Comparison of ENCODE assay signal across 11 cellular contexts in the genomic region with DNA sequence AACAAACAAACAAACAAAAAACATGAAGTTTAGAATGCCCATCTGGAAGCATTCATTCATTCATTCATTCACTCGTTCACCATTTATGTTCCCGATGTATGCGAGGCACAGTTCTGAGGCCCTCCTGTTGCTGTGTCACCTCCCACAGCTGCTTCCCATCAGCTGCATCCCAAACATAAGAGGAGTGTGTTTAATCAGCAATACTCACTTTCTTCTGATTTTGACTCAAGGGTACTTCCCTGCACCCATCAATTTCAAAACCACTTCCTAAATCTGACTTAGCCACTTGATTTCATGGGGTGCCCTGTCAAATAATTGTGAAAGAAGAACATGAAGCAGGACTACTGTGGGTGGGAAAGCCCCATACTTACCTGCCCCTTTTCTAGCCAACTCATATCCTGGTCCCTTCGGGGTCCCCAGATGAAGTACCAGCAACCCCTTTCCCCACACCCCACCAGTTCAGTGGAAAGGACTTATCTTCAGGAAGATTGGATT.
DNase-seq lines count a peak whose midpoint lies in the region; ATAC-seq, FAIRE-seq and TF ChIP-seq lines count a peak whose summit lies in the region.
"Had no signal": no experiment of that assay in that cellular context is flagged by ENCODE, and none has a peak within 500 bp of the region (broad histone marks: within the 10 kb centered on the region; RNA-seq: fewer than 3 reads in every experiment).

No MANE protein-coding gene starts in this region.

- H3K27me3 ChIP-seq in IMR-90 (ENCODE audit: control insufficient read depth, insufficient read depth, low read length): no peaks in the 10 kb centered on the region

- no peak overlapping the region for H2BK20ac ChIP-seq in IMR-90 (ENCODE audit: low read depth, low read length)

- peaks cover 6% of the 10 kb centered on the region; the same call in 1 of the 2 replicates for H3K9me1 ChIP-seq in IMR-90 (ENCODE audit: insufficient read depth, low read length)

- no peaks in the 10 kb centered on the region for H3K79me1 ChIP-seq in IMR-90 (ENCODE audit: low read depth in 1 of 2, low read length in 2 of 2)

- no peak overlapping the region for H3K27ac ChIP-seq in IMR-90 (ENCODE audit: insufficient read depth, low read length)
- H3K27ac ChIP-seq: A549 had no signal

- H3K9me3 ChIP-seq in IMR-90 (ENCODE audit: control insufficient read depth, insufficient read depth, low read length): no peaks in the 10 kb centered on the region
- H3K9me3 ChIP-seq: A549 had no signal

- no peak overlapping the region for H4K5ac ChIP-seq in IMR-90 (ENCODE audit: low read depth, low read length)

- no peak for TF ChIP-seq RAD21 in IMR-90 (IDR thresholded peaks at IDR 0.05; ENCODE audit: low read length)

- no peak overlapping the region for H4K91ac ChIP-seq in IMR-90 (ENCODE audit: insufficient read depth, low read depth, low read length)

- no peak overlapping the region for H2AFZ ChIP-seq in IMR-90 (replicated peaks; ENCODE audit: low read length, poor library complexity)

- H3K9me3 Mint-ChIP-seq in activated CD4-positive, alpha-beta T cell treated with anti-CD3 and anti-CD28 coated beads for 36 hours (ENCODE audit: low read depth): no peaks in the 10 kb centered on the region
- peaks cover 3% of the 10 kb centered on the region for H3K9me3 Mint-ChIP-seq in activated CD4-positive, alpha-beta T cell treated with anti-CD3 and anti-CD28 coated beads, Interleukin-2, amount 10 ng/mL, durations not matched to agents 7 days and 5 days
- no peaks in the 10 kb centered on the region for H3K9me3 Mint-ChIP-seq in osteocyte (ENCODE audit: unreplicated experiment)

- no peaks in the 10 kb centered on the region for H3K36me3 ChIP-seq in IMR-90 (ENCODE audit: control insufficient read depth, insufficient read depth, low read length)

- H4K8ac ChIP-seq in IMR-90 (ENCODE audit: low read depth in 2 of 2, low read length in 2 of 2): no peak overlapping the region

- peaks cover 45% of the 10 kb centered on the region for H3K4me1 Mint-ChIP-seq in activated CD4-positive, alpha-beta T cell treated with anti-CD3 and anti-CD28 coated beads for 36 hours
- peaks cover 39% of the 10 kb centered on the region for H3K4me1 Mint-ChIP-seq in activated CD4-positive, alpha-beta T cell treated with anti-CD3 and anti-CD28 coated beads, Interleukin-2, amount 10 ng/mL, durations not matched to agents 7 days and 5 days
- H3K4me1 Mint-ChIP-seq in osteocyte (ENCODE audit: unreplicated experiment): peaks cover 28% of the 10 kb centered on the region

- no peak for TF ChIP-seq CTCF in IMR-90 (conservative IDR thresholded peaks at IDR 0.05; ENCODE audit: low read depth, low read length)
- TF ChIP-seq CTCF in osteocyte (IDR thresholded peaks at IDR 0.05): no peak

- peak; percentile 60 for ATAC-seq in activated CD4-positive, alpha-beta T cell treated with anti-CD3 and anti-CD28 coated beads for 36 hours
- peak; percentile 38 for ATAC-seq in GM21825 (IDR thresholded peaks at IDR 0.05; ENCODE audit: unreplicated experiment)
- no peak for ATAC-seq in IMR-90 (ENCODE audit: low read depth)
- ATAC-seq: A549 had no signal

- H3K4ac ChIP-seq in IMR-90 (ENCODE audit: low read depth, low read length): no peak overlapping the region; the same call in 1 of the 2 replicates

- no peak overlapping the region for H3K4me3 Mint-ChIP-seq in activated CD4-positive, alpha-beta T cell treated with anti-CD3 and anti-CD28 coated beads for 36 hours
- H3K4me3 Mint-ChIP-seq in activated CD4-positive, alpha-beta T cell treated with anti-CD3 and anti-CD28 coated beads, Interleukin-2, amount 10 ng/mL, durations not matched to agents 7 days and 5 days: no peak overlapping the region
- no peak overlapping the region for H3K4me3 Mint-ChIP-seq in osteocyte (ENCODE audit: unreplicated experiment)

- H2BK5ac ChIP-seq in IMR-90 (ENCODE audit: low read depth, low read length, poor library complexity, severe bottlenecking): no peak overlapping the region

- peaks cover 14% of the 10 kb centered on the region for H3K4me1 ChIP-seq in IMR-90 (ENCODE audit: control insufficient read depth, insufficient read depth, low read length)

- no peak overlapping the region for H3K14ac ChIP-seq in IMR-90 (replicated peaks; ENCODE audit: low read depth, low read length)

- no peak for TF ChIP-seq POLR2A in IMR-90 (IDR thresholded peaks at IDR 0.05; ENCODE audit: low read depth, low read length)

- no peak overlapping the region for H3K4me2 ChIP-seq in IMR-90 (ENCODE audit: low read depth, low read length)
- H3K4me2 ChIP-seq: A549 had no signal

- H2AK9ac ChIP-seq in IMR-90 (replicated peaks; ENCODE audit: low read depth, low read length, poor library complexity): no peak overlapping the region

- H3K18ac ChIP-seq in IMR-90 (ENCODE audit: low read depth, low read length): no peak overlapping the region

- H3K27me3 Mint-ChIP-seq in activated CD4-positive, alpha-beta T cell treated with anti-CD3 and anti-CD28 coated beads for 36 hours: peaks cover 31% of the 10 kb centered on the region
- H3K27me3 Mint-ChIP-seq in activated CD4-positive, alpha-beta T cell treated with anti-CD3 and anti-CD28 coated beads, Interleukin-2, amount 10 ng/mL, durations not matched to agents 7 days and 5 days: peaks cover 67% of the 10 kb centered on the region
- peaks cover 31% of the 10 kb centered on the region for H3K27me3 Mint-ChIP-seq in osteocyte (ENCODE audit: unreplicated experiment)

- no peak overlapping the region for H2BK120ac ChIP-seq in IMR-90 (ENCODE audit: low read depth, low read length)

- WGBS in IMR-90 (ENCODE audit: extremely low coverage in 2 of 2, insufficient read length in 1 of 2), 2 experiments: 100% methylated on average over 3 of the region's 4 CpGs; no CpG with 5 or more reads in 1 of the 2 experiments

- no peak for FAIRE-seq in RCC 7860 (lab: Jason Lieb, UNC)
- FAIRE-seq: A549 had no signal

- intact Hi-C loops in activated CD4-positive, alpha-beta T cell treated with anti-CD3 and anti-CD28 coated beads for 36 hours (cut with DNase I, micrococcal nuclease): loop anchor here (1.0 to 5.0 kb wide), 12 partner anchors 48 to 1856 kb away; a partner anchor contains a TSS
- intact Hi-C loops in IMR-90 (cut with micrococcal nuclease): no loop called here

- H3K9ac ChIP-seq in IMR-90 (ENCODE audit: low read depth, low read length): no peak overlapping the region

- no peak overlapping the region for H3K23ac ChIP-seq in IMR-90 (ENCODE audit: low read depth, low read length)

- POLR2A ChIA-PET in activated CD4-positive, alpha-beta T cell treated with anti-CD3 and anti-CD28 coated beads for 36 hours (lab: Charles Lee): interaction anchor here (0.6 kb wide), 2 partner anchors 307 to 654 kb away, joined by 3 to 4 read pairs; no protein-coding TSS in a partner anchor
- POLR2A ChIA-PET in activated CD4-positive, alpha-beta T cell treated with anti-CD3 and anti-CD28 coated beads, Interleukin-2, amount 10 ng/mL, durations not matched to agents 7 days and 5 days (lab: Charles Lee): no interaction called here
- POLR2A ChIA-PET in IMR-90 (lab: Charles Lee; ENCODE audit: unreplicated experiment): no interaction called here

- H4K20me1 ChIP-seq in IMR-90 (ENCODE audit: insufficient read depth, low read length): no peaks in the 10 kb centered on the region

- peak; percentile 69 for DNase-seq in activated CD4-positive, alpha-beta T cell treated with anti-CD3 and anti-CD28 coated beads for 36 hours
- DNase-seq in activated CD4-positive, alpha-beta T cell treated with anti-CD3 and anti-CD28 coated beads, Interleukin-2, amount 10 ng/mL, durations not matched to agents 7 days and 5 days: no peak
- DNase-seq in IMR-90 (no peak), osteocyte (ENCODE audit: extremely low spot score, unreplicated experiment) (peak; percentile 21), kidney glomerular epithelial cell (lab: John Stamatoyannopoulos, UW) (no peak), RCC 7860 (ENCODE audit: low spot score) (no peak), HK-2 (ENCODE audit: unreplicated experiment) (no peak)
- DNase-seq: erythroblast, NCI-H2107 had no signal

- H3K4me3 ChIP-seq in IMR-90 (ENCODE audit: insufficient read depth, low read depth, low read length): no peak overlapping the region
- H3K4me3 ChIP-seq: A549 had no signal

- H3K27ac Mint-ChIP-seq in activated CD4-positive, alpha-beta T cell treated with anti-CD3 and anti-CD28 coated beads for 36 hours: no peak overlapping the region
- H3K27ac Mint-ChIP-seq in activated CD4-positive, alpha-beta T cell treated with anti-CD3 and anti-CD28 coated beads, Interleukin-2, amount 10 ng/mL, durations not matched to agents 7 days and 5 days: no peak overlapping the region
- no peak overlapping the region for H3K27ac Mint-ChIP-seq in osteocyte (ENCODE audit: unreplicated experiment)

- in situ Hi-C loops in IMR-90 (cut with MboI; ENCODE audit: low sequenced_read_pairs): no loop called here

- H3K56ac ChIP-seq in IMR-90 (ENCODE audit: extremely low read depth, insufficient read depth, low read length): no peak overlapping the region

- H2BK15ac ChIP-seq in IMR-90 (ENCODE audit: low read depth, low read length): 0 out of 3 replicates have a peak overlapping the region, but pooled peaks have one; percentile 89

- no peak overlapping the region for H2AK5ac ChIP-seq in IMR-90 (ENCODE audit: low read depth, low read length)

- BruUV-seq in IMR-90 (replicated peaks; lab: Mats Ljungman, UMichigan): no TSS peak

- CTCF ChIA-PET in activated CD4-positive, alpha-beta T cell treated with anti-CD3 and anti-CD28 coated beads for 36 hours (lab: Charles Lee): interaction anchor here (0.6 to 1.5 kb wide), 4 partner anchors 26 to 301 kb away, joined by 3 to 5 read pairs (median 3); no protein-coding TSS in a partner anchor
- CTCF ChIA-PET in activated CD4-positive, alpha-beta T cell treated with anti-CD3 and anti-CD28 coated beads, Interleukin-2, amount 10 ng/mL, durations not matched to agents 7 days and 5 days (lab: Charles Lee): interaction anchor here (1.0 kb wide), 1 partner anchor 17 kb away, joined by 3 read pairs; no protein-coding TSS in a partner anchor
- CTCF ChIA-PET in IMR-90 (lab: Yijun Ruan, JAX): no interaction called here

- dilution Hi-C loops in IMR-90 (cut with HindIII; ENCODE audit: low sequenced_read_pairs, unreplicated experiment): no loop called here

- no peaks in the 10 kb centered on the region for H3K36me3 Mint-ChIP-seq in activated CD4-positive, alpha-beta T cell treated with anti-CD3 and anti-CD28 coated beads for 36 hours (ENCODE audit: low read depth)
- H3K36me3 Mint-ChIP-seq in activated CD4-positive, alpha-beta T cell treated with anti-CD3 and anti-CD28 coated beads, Interleukin-2, amount 10 ng/mL, durations not matched to agents 7 days and 5 days (ENCODE audit: low read depth): no peaks in the 10 kb centered on the region
- no peaks in the 10 kb centered on the region for H3K36me3 Mint-ChIP-seq in osteocyte (ENCODE audit: unreplicated experiment)

TF ChIP-seq in IMR-90, 13 proteins besides CTCF, POLR2A, EP300 and RAD21 (continues in another document):
- TF ChIP-seq, protein P1, sequence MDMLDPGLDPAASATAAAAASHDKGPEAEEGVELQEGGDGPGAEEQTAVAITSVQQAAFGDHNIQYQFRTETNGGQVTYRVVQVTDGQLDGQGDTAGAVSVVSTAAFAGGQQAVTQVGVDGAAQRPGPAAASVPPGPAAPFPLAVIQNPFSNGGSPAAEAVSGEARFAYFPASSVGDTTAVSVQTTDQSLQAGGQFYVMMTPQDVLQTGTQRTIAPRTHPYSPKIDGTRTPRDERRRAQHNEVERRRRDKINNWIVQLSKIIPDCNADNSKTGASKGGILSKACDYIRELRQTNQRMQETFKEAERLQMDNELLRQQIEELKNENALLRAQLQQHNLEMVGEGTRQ (IDR thresholded peaks at IDR 0.05; ENCODE audit: low read depth, low read length): no peak

Comparison
In these comparisons a context has a peak if more than half of its experiments do, and no peak if none do; other contexts are left out.
1. DNase-seq: peak in activated CD4-positive, alpha-beta T cell treated with anti-CD3 and anti-CD28 coated beads for 36 hours (single experiment) and osteocyte (single experiment); none in activated CD4-positive, alpha-beta T cell treated with anti-CD3 and anti-CD28 coated beads, Interleukin-2, amount 10 ng/mL, durations not matched to agents 7 days and 5 days (single experiment), IMR-90 (single experiment), kidney glomerular epithelial cell (single experiment), RCC 7860 (single experiment) and HK-2 (single experiment).